25 cellular contexts compared by ENCODE assay signal in genomic region chr4:173213296-173213695, GRCh38. TPM values are rescaled to one million over a fixed set of nuclear protein-coding genes. Genes with fewer than 3 reads are reported as not detected.
DNase-seq lines count a peak whose midpoint lies in the region; ATAC-seq and TF ChIP-seq lines count a peak whose summit lies in the region.
"Had no signal": no experiment of that assay in that cellular context is flagged by ENCODE, and none has a peak within 500 bp of the region (broad histone marks: within the 10 kb centered on the region; RNA-seq: fewer than 3 reads in every experiment).

No MANE protein-coding gene starts in this region.

- no peaks in the 10 kb centered on the region for H3K9me2 ChIP-seq in PC-9 (ENCODE audit: insufficient read depth)

- H3K79me1 ChIP-seq in H9 (ENCODE audit: insufficient read depth, low read depth, low read length, poor library complexity, severe bottlenecking), result no peaks in the 10 kb centered on the region

- H2BK120ac ChIP-seq in H9 (ENCODE audit: low read depth, low read length, poor library complexity, severe bottlenecking), result no peak overlapping the region

- no peak overlapping the region for H2BK15ac ChIP-seq in H9 (ENCODE audit: low read depth, low read length)

- no peaks in the 10 kb centered on the region for H3K23me2 ChIP-seq in H9 (ENCODE audit: insufficient read length, low read depth, low read length, poor library complexity, severe bottlenecking)

- H4K5ac ChIP-seq in H9 (ENCODE audit: insufficient read length, low read depth, low read length), result no peak overlapping the region

- peaks cover 17% of the 10 kb centered on the region; the same call in 1 of the 2 replicates for H3K79me2 ChIP-seq in H9 (ENCODE audit: insufficient read depth, low read length)
- peaks cover 43% of the 10 kb centered on the region for H3K79me2 ChIP-seq in PC-9 (ENCODE audit: low read depth)

- no peak overlapping the region for H3K14ac ChIP-seq in H9 (ENCODE audit: insufficient read depth, low read length)

- DNase-seq in H9 (no peak), PC-9 (peak in 1 of 2 experiments; percentile 61), fibroblast of gingiva (ENCODE audit: low read depth) (peak; percentile 19), renal cortical epithelial cell (ENCODE audit: low read depth) (peak; percentile 44), psoas muscle (no peak), T-helper 9 cell (no peak), middle frontal gyrus (ENCODE audit: extremely low spot score, low spot score) (no peak), inferior parietal cortex (ENCODE audit: extremely low spot score) (no peak)
- DNase-seq: C1 segment of cervical spinal cord; CD8-positive, alpha-beta T cell; DMS153; EL; GF-D8; KG1; NCI-H1417; NCI-H1694 treated with DMSO at 0.1 percent for 48 hours; NCI-H2081 treated with DMSO at 0.1 percent for 48 hours; NCI-H2171 treated with DMSO at 0.1 percent for 48 hours; NCI-H446; NCI-H526 treated with DMSO at 0.1 percent for 48 hours; SIG-M5; T-cell had no signal

- no peak overlapping the region for H3K18ac ChIP-seq in H9 (ENCODE audit: insufficient read length, low read depth, low read length)

- no peak overlapping the region for H3K4me3 Mint-ChIP-seq in H9
- H3K4me3 Mint-ChIP-seq: CD8-positive, alpha-beta T cell; T-cell had no signal

- no peak overlapping the region for H3K9ac ChIP-seq in H9 (ENCODE audit: extremely low read depth, insufficient read length, low read length)

- H2BK12ac ChIP-seq in H9 (ENCODE audit: insufficient read length, low read depth, low read length), result no peak overlapping the region

- no peaks in the 10 kb centered on the region for H3K9me3 Mint-ChIP-seq in H9
- H3K9me3 Mint-ChIP-seq: CD8-positive, alpha-beta T cell; T-cell had no signal

- H3F3A ChIP-seq in PC-9 (ENCODE audit: insufficient read depth, low read depth), result peaks cover 38% of the 10 kb centered on the region

- H3K27me3 Mint-ChIP-seq in H9 (ENCODE audit: low read depth), result no peaks in the 10 kb centered on the region
- H3K27me3 Mint-ChIP-seq: T-cell had no signal

- H3K23ac ChIP-seq in H9 (ENCODE audit: insufficient read length, low read depth, low read length), result no peak overlapping the region

- H3K27me3 ChIP-seq in H9 (ENCODE audit: insufficient read depth, low read length) (no peaks in the 10 kb centered on the region), PC-9 (ENCODE audit: insufficient read depth, low read depth) (no peaks in the 10 kb centered on the region), psoas muscle (ENCODE audit: insufficient read depth in 3 of 3, low read length in 2 of 3) (no peaks in the 10 kb centered on the region)

- peaks cover 40 to 60% of the 10 kb centered on the region in 2 experiments for H3K4me1 Mint-ChIP-seq in H9

- H2AK5ac ChIP-seq in H9 (ENCODE audit: insufficient read length, low read length), result no peak overlapping the region

- peak overlapping the region in 2 of 3 experiments; percentile 43 to 46; a peak in 1 of 7 replicates for H3K27ac Mint-ChIP-seq in H9
- H3K27ac Mint-ChIP-seq: CD8-positive, alpha-beta T cell; T-cell had no signal

- no peak overlapping the region for H3K4me2 ChIP-seq in H9 (ENCODE audit: insufficient read depth, insufficient read length, low read length)
- H3K4me2 ChIP-seq in PC-9, result no peak overlapping the region

- H4K91ac ChIP-seq in H9 (ENCODE audit: insufficient read length, low read depth, low read length), result no peak overlapping the region

- no peaks in the 10 kb centered on the region for H3K36me3 ChIP-seq in PC-9 (ENCODE audit: low read depth)
- no peaks in the 10 kb centered on the region for H3K36me3 ChIP-seq in psoas muscle (ENCODE audit: insufficient read depth in 1 of 2, low read depth in 1 of 2)
- H3K36me3 ChIP-seq: HAP-1 had no signal

- no peaks in the 10 kb centered on the region for H3K9me3 ChIP-seq in H9 (ENCODE audit: control insufficient read depth, low read depth, low read length)
- H3K9me3 ChIP-seq in PC-9 (ENCODE audit: insufficient read depth, low read depth), result no peaks in the 10 kb centered on the region
- no peaks in the 10 kb centered on the region for H3K9me3 ChIP-seq in psoas muscle
- H3K9me3 ChIP-seq: HAP-1 had no signal

- H2BK20ac ChIP-seq in H9 (ENCODE audit: low read depth, low read length, poor library complexity, severe bottlenecking), result no peak overlapping the region

- no peak overlapping the region for H3K27ac ChIP-seq in H9 (ENCODE audit: insufficient read length, low read depth, low read length)
- peak overlapping the region; percentile 75; the same call in 1 of the 2 replicates for H3K27ac ChIP-seq in PC-9
- no peak overlapping the region for H3K27ac ChIP-seq in psoas muscle
- H3K27ac ChIP-seq: RWPE1 had no signal

- H2AFZ ChIP-seq in H9 (ENCODE audit: low read length) (no peak overlapping the region), PC-9 (no peak overlapping the region)

- peaks cover 4% of the 10 kb centered on the region; the same call in 1 of the 2 replicates for H3K4me1 ChIP-seq in H9 (ENCODE audit: insufficient read depth, low read length)
- H3K4me1 ChIP-seq in PC-9 (replicated peaks; ENCODE audit: insufficient read depth), result peaks cover 67% of the 10 kb centered on the region
- no peaks in the 10 kb centered on the region for H3K4me1 ChIP-seq in psoas muscle

- H3K36me3 Mint-ChIP-seq in H9 (ENCODE audit: insufficient read depth in 1 of 3, low read depth in 3 of 3), result peaks cover 2 to 4% (median 3%) of the 10 kb centered on the region in 3 experiments; a peak in 4 of 7 replicates

- no peak overlapping the region for H2BK5ac ChIP-seq in H9 (ENCODE audit: insufficient read length, low read length)

- H3K56ac ChIP-seq in H9 (ENCODE audit: insufficient read length, low read depth, low read length), result no peak overlapping the region

- H4K20me1 ChIP-seq in H9 (ENCODE audit: control insufficient read depth, insufficient read depth, insufficient read length) (no peaks in the 10 kb centered on the region), PC-9 (ENCODE audit: insufficient read depth) (no peaks in the 10 kb centered on the region)

- intact Hi-C loops in PC-9 (cut with micrococcal nuclease; ENCODE audit: unreplicated experiment) (loop anchor here (5.0 kb wide), 1 partner anchor 91 kb away; no protein-coding TSS in a partner anchor), psoas muscle (cut with DNase I) (no loop called here)

- no CpG with 5 or more reads among the region's 2 CpGs for WGBS in H9 (ENCODE audit: extremely low coverage, insufficient read length, low lambda C conversion rate)
- WGBS in psoas muscle, 3 donors, result 86 to 95% (median 89%) methylated on average over 2 of the region's 2 CpGs

- H3T11ph ChIP-seq in H9 (ENCODE audit: low read length), result no peak overlapping the region

- H4K8ac ChIP-seq in H9 (replicated peaks; ENCODE audit: insufficient read length, low read depth, low read length), result no peak overlapping the region

- no peak overlapping the region for H3K4ac ChIP-seq in H9 (ENCODE audit: low read depth, low read length)

- ATAC-seq in psoas muscle, result no peak
- ATAC-seq: CD8-positive, alpha-beta T cell; SK-N-SH treated with all-trans-retinoic acid at 6 μM for 48 hours; T-cell had no signal

- BruUV-seq in PC-9 (replicated peaks; lab: Mats Ljungman, UMichigan), result no TSS peak

- H3K4me3 ChIP-seq in PC-9 (no peak overlapping the region), psoas muscle (no peak overlapping the region)
- H3K4me3 ChIP-seq: HAP-1 had no signal

- POLR2A ChIA-PET in PC-9 (lab: Charles Lee; ENCODE audit: unreplicated experiment), result no interaction called here

- CTCF ChIA-PET in PC-9 (lab: Charles Lee), result no interaction called here

- TF ChIP-seq CTCF in H9 (conservative IDR thresholded peaks at IDR 0.05) (no peak), PC-9 (conservative IDR thresholded peaks at IDR 0.05) (no peak), psoas muscle (IDR thresholded peaks at IDR 0.05) (no peak)

RNA-seq across cellular contexts. Expression of gene GALNT7, which starts 44.7 kb away (rescaled TPM):
- total RNA-seq in H9 (2021) (55.3 and 57.3 TPM in 2 replicates), PC-9 (2021) (57.2 and 72.5 TPM in 2 replicates), renal cortical epithelial cell (86.4 and 112 TPM in 2 replicates), psoas muscle (1 to 10 TPM; 1.3 to 3.2 (median 2.1) TPM)
- polyA plus RNA-seq in psoas muscle, result 1 to 10 TPM in 1 of 3 donors, under 1 TPM in 2; 0.69 to 1.6 (median 0.99) TPM

Comparison
In these comparisons a context has a peak if more than half of its experiments do, and no peak if none do; other contexts are left out.
1. DNase-seq: peak in fibroblast of gingiva (single experiment) and renal cortical epithelial cell (single experiment); none in H9 (single experiment), psoas muscle (0 of 2), T-helper 9 cell (single experiment), middle frontal gyrus (single experiment) and inferior parietal cortex (single experiment).
2. RNA of gene GALNT7, which starts 44.7 kb away (total RNA-seq): 86.4 to 112 TPM in renal cortical epithelial cell, 55.3 to 57.3 TPM in H9 and 57.2 to 72.5 TPM in PC-9; 1.3 to 3.2 TPM in psoas muscle; every median in the first group is over 10 times any median in the second.